ENCODE assay signal across 1 cellular context in the genomic region with DNA sequence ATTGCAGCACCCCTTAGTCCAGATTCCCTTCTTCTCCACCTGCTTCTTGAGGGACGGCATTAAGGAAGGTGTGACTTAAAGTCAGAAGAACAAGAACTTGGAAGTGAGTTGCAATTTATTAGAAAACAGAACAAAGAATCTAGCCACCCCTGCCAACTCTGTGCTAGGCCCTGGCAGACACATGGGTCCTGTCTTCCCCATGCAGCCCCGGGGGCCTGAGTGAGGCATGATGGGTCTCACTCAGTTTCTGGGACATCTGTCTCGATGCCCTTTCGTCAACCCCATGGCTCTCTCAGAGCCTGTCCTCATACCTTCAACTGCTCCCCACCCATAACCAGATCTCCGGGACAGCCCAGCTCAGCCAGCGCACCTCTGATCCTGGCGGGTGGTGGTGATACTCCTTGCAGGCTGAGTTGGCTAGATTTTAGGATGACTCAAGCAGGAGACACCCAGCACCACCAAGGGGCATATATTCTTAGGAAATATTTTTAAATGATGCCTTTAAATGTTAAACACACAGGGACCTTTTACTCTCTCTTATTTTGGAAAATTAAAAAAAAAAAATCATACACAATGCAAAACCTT.
A peak's percentile ranks its signal among the peaks of the same experiment; 100 is the strongest.
TF ChIP-seq lines count a peak whose summit lies in the region.

No MANE protein-coding gene starts in this region.

TF ChIP-seq in HepG2, 621 proteins besides CTCF, POLR2A, EP300 and RAD21:
- TF ChIP-seq ZNF768 (CRISPR knock-in tag; IDR thresholded peaks at IDR 0.05) = 0 out of 2 replicates have a peak, but pooled peaks have one; percentile 17
- TF ChIP-seq, protein P1, sequence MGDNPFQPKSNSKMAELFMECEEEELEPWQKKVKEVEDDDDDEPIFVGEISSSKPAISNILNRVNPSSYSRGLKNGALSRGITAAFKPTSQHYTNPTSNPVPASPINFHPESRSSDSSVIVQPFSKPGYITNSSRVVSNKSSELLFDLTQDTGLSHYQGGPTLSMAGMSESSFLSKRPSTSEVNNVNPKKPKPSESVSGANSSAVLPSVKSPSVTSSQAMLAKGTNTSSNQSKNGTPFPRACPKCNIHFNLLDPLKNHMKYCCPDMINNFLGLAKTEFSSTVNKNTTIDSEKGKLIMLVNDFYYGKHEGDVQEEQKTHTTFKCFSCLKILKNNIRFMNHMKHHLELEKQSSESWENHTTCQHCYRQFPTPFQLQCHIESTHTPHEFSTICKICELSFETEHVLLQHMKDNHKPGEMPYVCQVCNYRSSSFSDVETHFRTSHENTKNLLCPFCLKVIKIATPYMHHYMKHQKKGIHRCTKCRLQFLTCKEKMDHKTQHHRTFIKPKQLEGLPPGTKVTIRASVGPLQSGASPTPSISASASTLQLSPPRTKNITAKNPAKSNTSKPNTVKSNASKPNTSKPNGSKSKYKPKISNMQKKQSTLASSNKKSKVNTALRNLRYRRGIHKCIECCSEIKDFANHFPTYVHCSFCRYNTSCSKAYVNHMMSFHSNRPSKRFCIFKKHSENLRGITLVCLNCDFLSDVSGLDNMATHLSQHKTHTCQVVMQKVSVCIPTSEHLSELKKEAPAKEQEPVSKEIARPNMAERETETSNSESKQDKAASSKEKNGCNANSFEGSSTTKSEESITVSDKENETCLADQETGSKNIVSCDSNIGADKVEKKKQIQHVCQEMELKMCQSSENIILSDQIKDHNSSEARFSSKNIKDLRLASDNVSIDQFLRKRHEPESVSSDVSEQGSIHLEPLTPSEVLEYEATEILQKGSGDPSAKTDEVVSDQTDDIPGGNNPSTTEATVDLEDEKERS (CRISPR knock-in tag; IDR thresholded peaks at IDR 0.05) = no peak
- TF ChIP-seq ZNF382 (CRISPR knock-in tag; IDR thresholded peaks at IDR 0.05; ENCODE audit: borderline replicate concordance) = no peak
